ENCODE assay signal across 22 cellular contexts in the genomic region with DNA sequence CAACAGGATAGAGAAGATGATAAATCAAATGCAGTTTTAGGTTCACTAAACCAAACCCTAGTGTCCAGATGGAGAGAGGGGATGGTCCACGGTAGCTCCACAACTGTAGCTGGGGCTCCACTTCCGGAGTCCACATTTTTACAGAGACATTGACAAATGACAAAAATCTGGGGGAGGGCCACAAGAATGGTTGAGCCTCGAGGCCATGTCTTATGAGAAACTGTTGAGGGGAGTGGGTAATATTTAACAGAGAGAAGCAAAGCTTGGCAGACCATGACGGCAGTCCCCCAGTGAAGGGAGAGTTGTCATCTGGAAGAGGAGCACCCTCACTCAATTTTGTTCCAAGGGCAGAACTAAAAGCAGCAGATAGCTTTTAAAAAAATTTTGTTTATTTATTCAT.
"Had no signal": no experiment of that assay in that cellular context is flagged by ENCODE, and none has a peak within 500 bp of the region (broad histone marks: within the 10 kb centered on the region; RNA-seq: fewer than 3 reads in every experiment).

No MANE protein-coding gene starts in this region.

- H3K27ac ChIP-seq: coronary artery, esophagus squamous epithelium, lower lobe of right lung, neutrophil, pancreas, stomach, thyroid gland had no signal

- H3K27ac Mint-ChIP-seq: natural killer cell; stimulated activated effector memory CD8-positive, alpha-beta T cell treated with anti-CD3 and anti-CD28 coated beads, Interleukin-12 subunit alpha, Interleukin-12 subunit beta, amount 100 ng/mL, for 72 hours; type B pancreatic cell had no signal

- DNase-seq: dermis blood vessel endothelial cell; effector memory CD4-positive, alpha-beta T cell; esophagus squamous epithelium; foreskin melanocyte; left colon; left ventricle myocardium superior; lower lobe of right lung; natural killer cell; pancreas; stimulated activated CD4-positive, alpha-beta T cell treated with anti-CD3 and anti-CD28 coated beads, Interleukin-12 subunit alpha, Interleukin-12 subunit beta, amount 100 ng/mL, for 4 hours; stimulated activated CD4-positive, alpha-beta T cell treated with anti-CD3 and anti-CD28 coated beads, Interleukin-1b, Interleukin-23, amount 100 ng/mL, for 48 hours; stimulated activated CD4-positive, alpha-beta T cell treated with anti-CD3 and anti-CD28 coated beads, Interleukin-4, amount 100 ng/mL, for 24 hours; stimulated activated naive CD4-positive, alpha-beta T cell treated with Interleukin-2 at 50 U/mL for 16 hours; stomach; thyroid gland had no signal

- H3K36me3 ChIP-seq: esophagus squamous epithelium, lower lobe of right lung, neutrophil, pancreas, stomach, thyroid gland had no signal

- H3K36me3 Mint-ChIP-seq: natural killer cell; stimulated activated effector memory CD8-positive, alpha-beta T cell treated with anti-CD3 and anti-CD28 coated beads, Interleukin-12 subunit alpha, Interleukin-12 subunit beta, amount 100 ng/mL, for 72 hours; type B pancreatic cell had no signal

- H3K27me3 ChIP-seq: pancreas, thyroid gland had no signal

- H3K9me3 ChIP-seq: esophagus squamous epithelium, lower lobe of right lung, neutrophil, pancreas, stomach, thyroid gland had no signal

- H3K9me3 Mint-ChIP-seq: natural killer cell; neural crest cell; stimulated activated effector memory CD8-positive, alpha-beta T cell treated with anti-CD3 and anti-CD28 coated beads, Interleukin-12 subunit alpha, Interleukin-12 subunit beta, amount 100 ng/mL, for 72 hours; type B pancreatic cell had no signal

- H3K4me2 ChIP-seq: smooth muscle cell had no signal

- H3K4me3 ChIP-seq: coronary artery, esophagus squamous epithelium, lower lobe of right lung, pancreas, smooth muscle cell, stomach, thyroid gland had no signal

- ATAC-seq: left colon; left ventricle myocardium superior; lower lobe of right lung; natural killer cell; pancreas; sciatic nerve; stimulated activated effector memory CD8-positive, alpha-beta T cell treated with anti-CD3 and anti-CD28 coated beads, Interleukin-12 subunit alpha, Interleukin-12 subunit beta, amount 100 ng/mL, for 72 hours had no signal

- H3K4me1 ChIP-seq: esophagus squamous epithelium, lower lobe of right lung, pancreas, stomach, thyroid gland had no signal

- H3K4me1 Mint-ChIP-seq: natural killer cell; stimulated activated effector memory CD8-positive, alpha-beta T cell treated with anti-CD3 and anti-CD28 coated beads, Interleukin-12 subunit alpha, Interleukin-12 subunit beta, amount 100 ng/mL, for 72 hours had no signal

- H3K4me3 Mint-ChIP-seq: natural killer cell; neural crest cell; stimulated activated effector memory CD8-positive, alpha-beta T cell treated with anti-CD3 and anti-CD28 coated beads, Interleukin-12 subunit alpha, Interleukin-12 subunit beta, amount 100 ng/mL, for 72 hours; type B pancreatic cell had no signal
